ENCODE assay signal across 8 cellular contexts in the genomic region with DNA sequence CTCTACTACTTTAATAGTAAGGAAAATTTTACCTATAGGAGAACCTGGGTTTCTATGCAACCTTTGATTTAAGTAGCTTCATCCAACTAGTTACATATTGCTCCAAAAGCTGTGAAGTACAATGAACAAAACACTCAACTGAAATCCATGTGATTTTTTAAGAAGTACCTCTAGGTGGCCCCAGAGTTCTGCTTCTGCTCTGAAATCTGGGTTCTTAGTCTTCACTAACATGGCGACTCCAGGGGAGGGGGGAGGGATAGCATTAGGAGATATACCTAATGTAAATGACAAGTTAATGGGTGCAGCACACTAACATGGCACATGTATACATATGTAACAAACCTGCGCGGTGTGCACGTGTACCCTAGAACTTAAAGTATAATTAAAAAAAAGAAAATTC.
A peak's percentile ranks its signal among the peaks of the same experiment; 100 is the strongest.
DNase-seq lines count a peak whose midpoint lies in the region; ATAC-seq lines count a peak whose summit lies in the region.

No MANE protein-coding gene starts in this region.

- DNase-seq in DMS153 treated with DMSO at 0.1 percent for 48 hours (lab: John Stamatoyannopoulos, UW; ENCODE audit: unreplicated experiment) (peak; percentile 2), HPDE6-E6E7 (ENCODE audit: extremely low spot score) (peak; percentile 5), SK-MEL-5 (ENCODE audit: low read depth, low spot score) (peak; percentile 73), iPS-NIHi7 (ENCODE audit: extremely low spot score) (peak; percentile 64), T-cell (no peak)
- no peak for DNase-seq in activated naive CD4-positive, alpha-beta T cell treated with anti-CD3 and anti-CD28 coated beads, Interleukin-2, amount 10 ng/mL, durations not matched to agents 7 days and 5 days

- H3K4me3 Mint-ChIP-seq in activated naive CD4-positive, alpha-beta T cell treated with anti-CD3 and anti-CD28 coated beads, Interleukin-2, amount 10 ng/mL, durations not matched to agents 7 days and 5 days = no peak overlapping the region
- H3K4me3 Mint-ChIP-seq in T-cell = no peak overlapping the region

- no peaks in the 10 kb centered on the region for H3K4me1 Mint-ChIP-seq in activated naive CD4-positive, alpha-beta T cell treated with anti-CD3 and anti-CD28 coated beads, Interleukin-2, amount 10 ng/mL, durations not matched to agents 7 days and 5 days
- no peaks in the 10 kb centered on the region for H3K4me1 Mint-ChIP-seq in T-cell

- H3K27ac Mint-ChIP-seq in activated naive CD4-positive, alpha-beta T cell treated with anti-CD3 and anti-CD28 coated beads, Interleukin-2, amount 10 ng/mL, durations not matched to agents 7 days and 5 days = no peak overlapping the region
- H3K27ac Mint-ChIP-seq in T-cell = no peak overlapping the region

- H3K36me3 Mint-ChIP-seq in activated naive CD4-positive, alpha-beta T cell treated with anti-CD3 and anti-CD28 coated beads, Interleukin-2, amount 10 ng/mL, durations not matched to agents 7 days and 5 days = no peaks in the 10 kb centered on the region
- no peaks in the 10 kb centered on the region for H3K36me3 Mint-ChIP-seq in T-cell

- no peaks in the 10 kb centered on the region for H3K9me3 Mint-ChIP-seq in activated naive CD4-positive, alpha-beta T cell treated with anti-CD3 and anti-CD28 coated beads, Interleukin-2, amount 10 ng/mL, durations not matched to agents 7 days and 5 days
- H3K9me3 Mint-ChIP-seq in T-cell = peaks cover 0 to 3% (median 0%) of the 10 kb centered on the region in 3 donors

- POLR2A ChIA-PET in T-cell (lab: Charles Lee) = no interaction called here

- CTCF ChIA-PET in activated naive CD4-positive, alpha-beta T cell treated with anti-CD3 and anti-CD28 coated beads, Interleukin-2, amount 10 ng/mL, durations not matched to agents 7 days and 5 days (lab: Charles Lee) = interaction anchor here (0.7 kb wide), 2 partner anchors 147 to 811 kb away, joined by 3 to 4 read pairs; no protein-coding TSS in a partner anchor
- CTCF ChIA-PET in T-cell (lab: Charles Lee) = interaction anchor here in 1 of 2 donors (0.7 to 0.9 kb wide), 3 partner anchors 15 to 75 kb away, joined by 5 to 6 read pairs (median 5); no protein-coding TSS in a partner anchor

- peak; percentile 96 for ATAC-seq in GM19351 (IDR thresholded peaks at IDR 0.05; ENCODE audit: unreplicated experiment)
- ATAC-seq in T-cell (replicated peaks in 1 of 4) = no peak
- ATAC-seq in GM19452 (IDR thresholded peaks at IDR 0.05; ENCODE audit: unreplicated experiment) = no peak

- no peaks in the 10 kb centered on the region for H3K27me3 Mint-ChIP-seq in activated naive CD4-positive, alpha-beta T cell treated with anti-CD3 and anti-CD28 coated beads, Interleukin-2, amount 10 ng/mL, durations not matched to agents 7 days and 5 days
- peaks cover 0 to 5% of the 10 kb centered on the region in 2 donors for H3K27me3 Mint-ChIP-seq in T-cell

- in situ Hi-C loops in SK-MEL-5 (cut with HindIII; ENCODE audit: low pct_unique_long_range_greater_than_20kb, low sequenced_read_pairs) = no loop called here

Comparison
In these comparisons a context has a peak if more than half of its experiments do, and no peak if none do; other contexts are left out.
1. DNase-seq: peak in DMS153 treated with DMSO at 0.1 percent for 48 hours (single experiment), HPDE6-E6E7 (single experiment), SK-MEL-5 (single experiment) and iPS-NIHi7 (single experiment); none in activated naive CD4-positive, alpha-beta T cell treated with anti-CD3 and anti-CD28 coated beads, Interleukin-2, amount 10 ng/mL, durations not matched to agents 7 days and 5 days (single experiment) and T-cell (0 of 34).